Comparison of ENCODE assay signal across 8 cellular contexts in genomic region chr4:86043755-86044592, GRCh38.
DNase-seq lines count a peak whose midpoint lies in the region; ATAC-seq, FAIRE-seq and TF ChIP-seq lines count a peak whose summit lies in the region.

No MANE protein-coding gene starts in this region.

- peak overlapping the region; percentile 48 for H3K4me3 ChIP-seq in SK-N-MC
- no peak overlapping the region for H3K4me3 ChIP-seq in fibroblast of mammary gland (ENCODE audit: control insufficient read depth, low read depth, low read length)
- no peak overlapping the region for H3K4me3 ChIP-seq in pancreas

- no peaks in the 10 kb centered on the region for H3K27me3 ChIP-seq in pancreas

- peak; percentile 75 for FAIRE-seq in pancreas (lab: Jason Lieb, UNC)

- TF ChIP-seq CTCF in GM20000 (IDR thresholded peaks at IDR 0.05; ENCODE audit: extremely low read depth, missing control alignments), result peak; percentile 34
- peak; percentile 63 for TF ChIP-seq CTCF in fibroblast of mammary gland (conservative IDR thresholded peaks at IDR 0.05; ENCODE audit: control insufficient read depth, insufficient read depth, low read depth, low read length)
- TF ChIP-seq CTCF in pancreas (IDR thresholded peaks at IDR 0.05), result peak; percentile 37 to 52 (median 45)

- H3K27ac ChIP-seq in SK-N-MC (no peak overlapping the region), pancreas (no peak overlapping the region)

- no peaks in the 10 kb centered on the region for H3K9me3 Mint-ChIP-seq in stimulated activated memory B cell treated with anti-CD40 and anti-IgM and Interleukin-4, amounts not matched to agents 10 μg/mL and 1 μg/mL and 100 μg/mL, for 72 hours

- ATAC-seq in pancreas, result peak; percentile 74 to 92 (median 88)
- ATAC-seq in stimulated activated memory B cell treated with anti-CD40 and anti-IgM and Interleukin-4, amounts not matched to agents 10 μg/mL and 1 μg/mL and 100 μg/mL, for 72 hours, result no peak
- ATAC-seq in GM21381 (IDR thresholded peaks at IDR 0.05; ENCODE audit: unreplicated experiment), result no peak

- H3K27me3 Mint-ChIP-seq in stimulated activated memory B cell treated with anti-CD40 and anti-IgM and Interleukin-4, amounts not matched to agents 10 μg/mL and 1 μg/mL and 100 μg/mL, for 72 hours, result no peaks in the 10 kb centered on the region

- no peaks in the 10 kb centered on the region for H3K4me1 Mint-ChIP-seq in stimulated activated memory B cell treated with anti-CD40 and anti-IgM and Interleukin-4, amounts not matched to agents 10 μg/mL and 1 μg/mL and 100 μg/mL, for 72 hours

- no peaks in the 10 kb centered on the region for H3K4me1 ChIP-seq in pancreas

- WGBS in pancreas, 2 donors, result 14 to 15% methylated on average over 8 of the region's 8 CpGs

- no peak overlapping the region for H3K9ac ChIP-seq in SK-N-MC (ENCODE audit: insufficient read length)

- DNase-seq in DMS 273 treated with DMSO at 0.1 percent for 48 hours (lab: John Stamatoyannopoulos, UW) (peak; percentile 3), GM20000 (ENCODE audit: low spot score) (peak; percentile 15), LoVo (ENCODE audit: low spot score) (peak; percentile 41), SK-N-MC (ENCODE audit: low read depth, low spot score) (no peak), fibroblast of mammary gland (ENCODE audit: low read depth) (peak; percentile 73), pancreas (peak in 1 of 6 donors; percentile 23)

- no peak overlapping the region for H3K27ac Mint-ChIP-seq in stimulated activated memory B cell treated with anti-CD40 and anti-IgM and Interleukin-4, amounts not matched to agents 10 μg/mL and 1 μg/mL and 100 μg/mL, for 72 hours

- no peak overlapping the region for H3K4me3 Mint-ChIP-seq in stimulated activated memory B cell treated with anti-CD40 and anti-IgM and Interleukin-4, amounts not matched to agents 10 μg/mL and 1 μg/mL and 100 μg/mL, for 72 hours

- no peaks in the 10 kb centered on the region for H3K36me3 ChIP-seq in SK-N-MC (ENCODE audit: insufficient read depth, low read length)
- H3K36me3 ChIP-seq in pancreas, result no peaks in the 10 kb centered on the region

- intact Hi-C loops in pancreas (cut with DNase I), result no loop called here

- H3K9me3 ChIP-seq in SK-N-MC (ENCODE audit: low read depth, low read length) (no peaks in the 10 kb centered on the region), pancreas (no peaks in the 10 kb centered on the region)

- H3K36me3 Mint-ChIP-seq in stimulated activated memory B cell treated with anti-CD40 and anti-IgM and Interleukin-4, amounts not matched to agents 10 μg/mL and 1 μg/mL and 100 μg/mL, for 72 hours, result no peaks in the 10 kb centered on the region

Comparison
In these comparisons a context has a peak if more than half of its experiments do, and no peak if none do; other contexts are left out.
1. ATAC-seq: peak in pancreas (4 of 4); none in stimulated activated memory B cell treated with anti-CD40 and anti-IgM and Interleukin-4, amounts not matched to agents 10 μg/mL and 1 μg/mL and 100 μg/mL, for 72 hours (single experiment) and GM21381 (single experiment).
2. Peak in every context shown above with its lines, with median percentiles within 50 percentile points of each other: CTCF ChIP-seq.